25 cellular contexts compared by ENCODE assay signal in the genomic region with DNA sequence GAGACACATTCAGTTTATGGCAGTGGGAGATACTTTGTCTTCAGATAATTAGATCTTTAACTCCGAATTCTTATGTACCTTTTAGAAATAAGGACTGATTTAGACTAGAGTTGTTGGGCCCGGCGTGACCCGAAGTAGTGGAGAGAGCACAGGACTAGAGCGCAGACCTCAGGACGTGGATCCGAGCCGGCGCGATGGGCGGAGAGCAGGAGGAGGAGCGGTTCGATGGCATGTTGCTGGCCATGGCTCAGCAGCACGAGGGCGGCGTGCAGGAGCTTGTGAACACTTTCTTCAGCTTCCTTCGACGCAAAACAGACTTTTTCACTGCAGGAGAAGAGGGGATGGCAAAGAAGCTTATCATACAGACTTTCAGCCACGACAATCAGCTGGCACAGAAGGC. TPM values are rescaled to one million over a fixed set of nuclear protein-coding genes. Genes with fewer than 3 reads are reported as not detected.
DNase-seq lines count a peak whose midpoint lies in the region; ATAC-seq, FAIRE-seq and TF ChIP-seq lines count a peak whose summit lies in the region.
"Had no signal": no experiment of that assay in that cellular context is flagged by ENCODE, and none has a peak within 500 bp of the region (broad histone marks: within the 10 kb centered on the region; RNA-seq: fewer than 3 reads in every experiment).

No MANE protein-coding gene starts in this region.

- TF ChIP-seq EP300 in HepG2 (IDR thresholded peaks at IDR 0.05; ENCODE audit: low read depth in 2 of 2, low read length in 2 of 2) = no peak
- TF ChIP-seq EP300 in HepG2 (CRISPR knock-in tag; IDR thresholded peaks at IDR 0.05; ENCODE audit: borderline replicate concordance) = no peak

- ATAC-seq in HepG2 (no peak), right lobe of liver (no peak)
- ATAC-seq: A549, HCT116 had no signal

- CTCF ChIA-PET in HepG2 (lab: Yijun Ruan, JAX; ENCODE audit: low intra/inter-chr PET ratio, low total read pairs) = no interaction called here

- BruUV-seq in HepG2 (replicated peaks; lab: Mats Ljungman, UMichigan) = no TSS peak

- no peaks in the 10 kb centered on the region for H3K27me3 ChIP-seq in HepG2 (ENCODE audit: control insufficient read depth in 1 of 2, insufficient read depth in 2 of 2, low read length in 2 of 2)
- no peaks in the 10 kb centered on the region for H3K27me3 ChIP-seq in right lobe of liver
- no peaks in the 10 kb centered on the region for H3K27me3 ChIP-seq in dorsolateral prefrontal cortex
- H3K27me3 ChIP-seq: BE2C; BLaER1 treated with 17β-estradiol and CSF1 and Interleukin-3, amounts not matched to agents 10 nM and 100 nM had no signal

- H4K20me1 ChIP-seq in HepG2 (ENCODE audit: insufficient read depth, low read length) = peaks cover 22% of the 10 kb centered on the region

- POLR2A ChIA-PET in HepG2 (lab: Yijun Ruan, JAX) = no interaction called here

- DNase-seq in HepG2 (ENCODE audit: low spot score) = no peak
- no peak for DNase-seq in right lobe of liver
- DNase-seq in dorsolateral prefrontal cortex = peak in 1 of 10 donors; percentile 19
- DNase-seq in mucosa of gallbladder (ENCODE audit: low spot score) = peak; percentile 38
- peak; percentile 24 for DNase-seq in occipital lobe (lab: John Stamatoyannopoulos, UW)
- DNase-seq in GM12892 (ENCODE audit: insufficient read length) = no peak
- DNase-seq in HK-2 (ENCODE audit: unreplicated experiment) = no peak
- DNase-seq in putamen (ENCODE audit: low spot score) = no peak
- DNase-seq: 8988T; ACHN; AML-193; BE2C; Calu3; CD4-positive, alpha-beta memory T cell; COR-L47; DMS53; DMS79 treated with DMSO at 0.1 percent for 48 hours; GF-D8; H7 had no signal

- no peak for TF ChIP-seq RAD21 in HepG2 (CRISPR knock-in tag; IDR thresholded peaks at IDR 0.05)

- in situ Hi-C loops in HepG2 (cut with HindIII; ENCODE audit: extremely low pct_ligation_motif_present, low pct_unique_long_range_greater_than_20kb) = no loop called here

- H3K9me3 ChIP-seq in HepG2 (ENCODE audit: low read length) (no peaks in the 10 kb centered on the region), right lobe of liver (no peaks in the 10 kb centered on the region)
- H3K9me3 ChIP-seq: A549, BE2C had no signal

- intact Hi-C loops in HepG2 (cut with micrococcal nuclease; ENCODE audit: unreplicated experiment) (no loop called here), right lobe of liver (cut with DNase I) (no loop called here), dorsolateral prefrontal cortex (cut with DNase I) (no loop called here)

- H3K36me3 ChIP-seq in HepG2 (replicated peaks in 1 of 2; ENCODE audit: control insufficient read depth in 1 of 2, insufficient read depth in 2 of 2, low read length in 2 of 2) = peaks cover 0 to 10% of the 10 kb centered on the region in 2 experiments; a peak in 3 of 5 replicates
- no peaks in the 10 kb centered on the region for H3K36me3 ChIP-seq in right lobe of liver
- H3K36me3 ChIP-seq: BE2C had no signal

- no peak overlapping the region for H3K9ac ChIP-seq in HepG2 (ENCODE audit: insufficient read depth, low read depth, low read length)
- H3K9ac ChIP-seq: BLaER1 treated with 17β-estradiol and CSF1 and Interleukin-3, amounts not matched to agents 10 nM and 100 nM; GM23248 had no signal

- TF ChIP-seq POLR2A in HepG2 (IDR thresholded peaks at IDR 0.05; ENCODE audit: insufficient read depth in 1 of 2, low read depth in 2 of 2, low read length in 2 of 2) = no peak
- TF ChIP-seq POLR2A in right lobe of liver (IDR thresholded peaks at IDR 0.05) = no peak
- no peak for TF ChIP-seq POLR2A in GM12892 (IDR thresholded peaks at IDR 0.05; ENCODE audit: low read depth, low read length)

- H3K4me3 ChIP-seq in HepG2 (replicated peaks in 1 of 3; ENCODE audit: insufficient read depth in 1 of 3, low read depth in 2 of 3, low read length in 3 of 3) (no peak overlapping the region), right lobe of liver (no peak overlapping the region), dorsolateral prefrontal cortex (no peak overlapping the region)
- H3K4me3 ChIP-seq: A549; BLaER1 treated with 17β-estradiol and CSF1 and Interleukin-3, amounts not matched to agents 10 nM and 100 nM; GM23248 had no signal

- H3K4me2 ChIP-seq in HepG2 (ENCODE audit: low read depth, low read length) = no peak overlapping the region
- H3K4me2 ChIP-seq: A549 had no signal

- H3K79me2 ChIP-seq in HepG2 (ENCODE audit: insufficient read depth, low read length) = peaks cover 96% of the 10 kb centered on the region

- FAIRE-seq in HepG2 (lab: Jason Lieb, UNC) = no peak
- no peak for FAIRE-seq in GM12892 (lab: Jason Lieb, UNC)
- FAIRE-seq: A549, GM12891, H1 had no signal

- H3K4me1 ChIP-seq in HepG2 (ENCODE audit: insufficient read depth, low read length) (peaks cover 51% of the 10 kb centered on the region), right lobe of liver (no peaks in the 10 kb centered on the region)

- TF ChIP-seq CTCF in HepG2 (CRISPR knock-in tag; IDR thresholded peaks at IDR 0.05) = no peak
- TF ChIP-seq CTCF in right lobe of liver (IDR thresholded peaks at IDR 0.05) = no peak
- no peak for TF ChIP-seq CTCF in dorsolateral prefrontal cortex (IDR thresholded peaks at IDR 0.05 in 54 of 56, conservative IDR thresholded peaks at IDR 0.05 in 2 of 56; ENCODE audit: low read depth in 1 of 56, partially characterized antibody in 56 of 56)

- H3K27ac ChIP-seq in HepG2 (ENCODE audit: extremely low read length, insufficient read depth, low read length) = no peak overlapping the region
- H3K27ac ChIP-seq in right lobe of liver = no peak overlapping the region
- H3K27ac ChIP-seq in dorsolateral prefrontal cortex = peak overlapping the region in 38 of 59 donors; percentile 6 to 91 (median 41)
- H3K27ac ChIP-seq: A549; BLaER1 treated with 17β-estradiol and CSF1 and Interleukin-3, amounts not matched to agents 10 nM and 100 nM; GM23248 had no signal

- 97% methylated on average over 19 of the region's 19 CpGs for WGBS in HepG2 (ENCODE audit: low lambda C conversion rate)
- WGBS in right lobe of liver (ENCODE audit: insufficient coverage, low coverage, low lambda C conversion rate, missing lambda C conversion rate) = 85% methylated on average over 9 of the region's 19 CpGs

- H2AFZ ChIP-seq in HepG2 (ENCODE audit: low read length) = no peak overlapping the region
- H2AFZ ChIP-seq: GM23248 had no signal

TF ChIP-seq in HepG2, 621 proteins besides CTCF, POLR2A, EP300 and RAD21 (continues in another document):
- TF ChIP-seq RBM22 (optimal IDR thresholded peaks at IDR 0.05; ENCODE audit: low read length) (peak; percentile 38), FOXM1 (CRISPR knock-in tag; IDR thresholded peaks at IDR 0.05) (no peak)
- TF ChIP-seq, protein P1, sequence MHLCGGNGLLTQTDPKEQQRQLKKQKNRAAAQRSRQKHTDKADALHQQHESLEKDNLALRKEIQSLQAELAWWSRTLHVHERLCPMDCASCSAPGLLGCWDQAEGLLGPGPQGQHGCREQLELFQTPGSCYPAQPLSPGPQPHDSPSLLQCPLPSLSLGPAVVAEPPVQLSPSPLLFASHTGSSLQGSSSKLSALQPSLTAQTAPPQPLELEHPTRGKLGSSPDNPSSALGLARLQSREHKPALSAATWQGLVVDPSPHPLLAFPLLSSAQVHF (CRISPR knock-in tag; IDR thresholded peaks at IDR 0.05) = no peak
- TF ChIP-seq, protein P2, sequence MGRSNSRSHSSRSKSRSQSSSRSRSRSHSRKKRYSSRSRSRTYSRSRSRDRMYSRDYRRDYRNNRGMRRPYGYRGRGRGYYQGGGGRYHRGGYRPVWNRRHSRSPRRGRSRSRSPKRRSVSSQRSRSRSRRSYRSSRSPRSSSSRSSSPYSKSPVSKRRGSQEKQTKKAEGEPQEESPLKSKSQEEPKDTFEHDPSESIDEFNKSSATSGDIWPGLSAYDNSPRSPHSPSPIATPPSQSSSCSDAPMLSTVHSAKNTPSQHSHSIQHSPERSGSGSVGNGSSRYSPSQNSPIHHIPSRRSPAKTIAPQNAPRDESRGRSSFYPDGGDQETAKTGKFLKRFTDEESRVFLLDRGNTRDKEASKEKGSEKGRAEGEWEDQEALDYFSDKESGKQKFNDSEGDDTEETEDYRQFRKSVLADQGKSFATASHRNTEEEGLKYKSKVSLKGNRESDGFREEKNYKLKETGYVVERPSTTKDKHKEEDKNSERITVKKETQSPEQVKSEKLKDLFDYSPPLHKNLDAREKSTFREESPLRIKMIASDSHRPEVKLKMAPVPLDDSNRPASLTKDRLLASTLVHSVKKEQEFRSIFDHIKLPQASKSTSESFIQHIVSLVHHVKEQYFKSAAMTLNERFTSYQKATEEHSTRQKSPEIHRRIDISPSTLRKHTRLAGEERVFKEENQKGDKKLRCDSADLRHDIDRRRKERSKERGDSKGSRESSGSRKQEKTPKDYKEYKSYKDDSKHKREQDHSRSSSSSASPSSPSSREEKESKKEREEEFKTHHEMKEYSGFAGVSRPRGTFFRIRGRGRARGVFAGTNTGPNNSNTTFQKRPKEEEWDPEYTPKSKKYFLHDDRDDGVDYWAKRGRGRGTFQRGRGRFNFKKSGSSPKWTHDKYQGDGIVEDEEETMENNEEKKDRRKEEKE (IDR thresholded peaks at IDR 0.05) = no peak

RNA-seq across cellular contexts. Expression of a gene that starts 54.5 kb away (rescaled TPM):
- total RNA-seq in HepG2 (2016; rRNA removed; fragmentation: Illumina TruSeq; extraction: Trizol) = 63.2 and 66.5 TPM in 2 replicates
- 6.8 and 8.5 TPM in 2 replicates for total RNA-seq in HepG2 (2016; cell fraction: cytosol; rRNA removed; fragmentation: Illumina TruSeq; extraction: Trizol; ENCODE audit: low read depth)
- total RNA-seq in HepG2 (2016; cell fraction: insoluble cytoplasmic fraction; rRNA removed; fragmentation: Illumina TruSeq; extraction: Trizol) = 60.0 and 65.7 TPM in 2 replicates
- total RNA-seq in HepG2 (2016; cell fraction: membrane; rRNA removed; fragmentation: Illumina TruSeq; extraction: Trizol) = 25.0 and 25.7 TPM in 2 replicates
- total RNA-seq in HepG2 (2016; cell fraction: nucleus; rRNA removed; fragmentation: Illumina TruSeq; extraction: Trizol) = 76.2 and 83.3 TPM in 2 replicates
- 62.5 and 67.7 TPM in 2 replicates for polyA plus RNA-seq in HepG2 (2011; rRNA removed)
- 20.3 and 32.4 TPM in 2 replicates for polyA plus RNA-seq in HepG2 (2011; cell fraction: cytosol; rRNA removed)
- 78.2 and 99.5 TPM in 2 replicates for polyA plus RNA-seq in HepG2 (2011; cell fraction: nucleus; rRNA removed)
- polyA plus RNA-seq in HepG2 (2012) = 73.3 and 86.5 TPM in 2 replicates
- 1.7 and 2.1 TPM in 2 replicates for polyA plus RNA-seq in HepG2 (2016; cell fraction: cytosol; fragmentation: Illumina TruSeq; extraction: Trizol; ENCODE audit: low read depth)
- polyA plus RNA-seq in HepG2 (2016; cell fraction: insoluble cytoplasmic fraction; fragmentation: Illumina TruSeq; extraction: Trizol; ENCODE audit: low read depth) = 66.8 and 70.0 TPM in 2 replicates
- 9.7 and 11.9 TPM in 2 replicates for polyA plus RNA-seq in HepG2 (2016; cell fraction: membrane; fragmentation: Illumina TruSeq; extraction: Trizol; ENCODE audit: low read depth)
- 139 and 144 TPM in 2 replicates for polyA plus RNA-seq in HepG2 (2016; cell fraction: nucleus; fragmentation: Illumina TruSeq; extraction: Trizol; ENCODE audit: insufficient read depth, low read depth)
- polyA minus RNA-seq in HepG2 (2011; rRNA and poly(A)+ RNA removed; ENCODE audit: low replicate concordance) = 4.2 and 30.7 TPM in 2 replicates
- 43.7 and 45.2 TPM in 2 replicates for polyA minus RNA-seq in HepG2 (2011; cell fraction: cytosol; rRNA and poly(A)+ RNA removed)
- 160 and 184 TPM in 2 replicates for polyA minus RNA-seq in HepG2 (2011; cell fraction: nucleus; rRNA and poly(A)+ RNA removed)
- total RNA-seq in right lobe of liver = 10 to 100 TPM in 2 of 6 experiments, 1 to 10 TPM in 4; 3.5 to 12.1 (median 7.1) TPM
- 100 to 1,000 TPM; 118 to 440 (median 197) TPM for total RNA-seq in dorsolateral prefrontal cortex
- 24.7 TPM for total RNA-seq in mucosa of gallbladder
- 114 TPM for total RNA-seq in occipital lobe
- 7.3 TPM for polyA plus RNA-seq in GM12892 (2012; ENCODE audit: missing spikeins)

Comparison
In these comparisons a context has a peak if more than half of its experiments do, and no peak if none do; other contexts are left out.
1. DNase-seq: peak in mucosa of gallbladder (single experiment) and occipital lobe (single experiment); none in HepG2 (single experiment), right lobe of liver (0 of 3), GM12892 (single experiment), HK-2 (single experiment) and putamen (single experiment).
2. H3K27ac ChIP-seq: peak in dorsolateral prefrontal cortex (38 of 59); none in HepG2 (single experiment) and right lobe of liver (0 of 3).